8 cellular contexts compared by ENCODE assay signal in the genomic region with DNA sequence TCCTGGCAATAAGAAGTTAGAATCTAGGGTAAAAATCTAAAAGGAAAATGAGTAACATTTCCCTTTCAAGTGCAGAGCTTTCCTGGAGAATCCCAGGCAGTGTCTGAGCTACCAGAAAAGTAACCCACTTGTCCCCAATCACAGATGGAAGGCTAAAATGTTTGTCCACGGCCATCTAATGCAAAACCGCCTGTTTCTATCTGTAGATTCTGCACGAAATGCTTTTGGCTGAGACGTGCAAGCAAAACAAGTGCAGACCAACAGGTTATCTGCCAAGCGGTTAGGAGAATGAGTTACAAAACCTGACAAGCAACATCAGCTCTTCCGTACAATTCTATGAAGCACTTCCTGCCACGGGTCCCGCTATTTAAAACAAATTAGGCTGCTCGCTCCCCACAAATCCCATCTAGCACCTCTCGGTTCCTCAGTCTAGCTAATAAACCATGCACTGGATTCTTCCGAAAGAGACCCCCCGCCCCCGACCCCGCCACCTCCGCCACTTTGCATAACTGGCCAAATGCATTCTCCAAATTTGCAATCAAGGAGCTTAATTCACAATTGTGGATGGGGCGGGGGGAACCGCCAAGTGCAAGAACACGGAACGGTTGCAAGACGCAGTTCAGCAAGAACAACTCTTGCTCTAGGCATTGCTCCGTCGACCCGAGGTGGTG. TPM values are rescaled to one million over a fixed set of nuclear protein-coding genes. Genes with fewer than 3 reads are reported as not detected.
DNase-seq lines count a peak whose midpoint lies in the region; ATAC-seq and TF ChIP-seq lines count a peak whose summit lies in the region.

No MANE protein-coding gene starts in this region.

- intact Hi-C loops in PC-3 (cut with micrococcal nuclease): loop anchor here (1.0 to 10.0 kb wide), 3 partner anchors 21 to 175 kb away; no protein-coding TSS in a partner anchor
- intact Hi-C loops in MCF 10A (cut with micrococcal nuclease): loop anchor here (5.0 kb wide), 1 partner anchor 175 kb away; no protein-coding TSS in a partner anchor

- H3K9ac ChIP-seq in PC-3 (ENCODE audit: low read length) (peak overlapping the region; percentile 83), liver (ENCODE audit: low read depth in 1 of 2, low read length in 2 of 2) (peak overlapping the region; percentile 43 to 52)

- DNase-seq in stimulated activated CD4-positive, alpha-beta T cell treated with anti-CD3 and anti-CD28 coated beads, Interleukin-4, amount 100 ng/mL, for 24 hours: peak; percentile 21
- DNase-seq in stimulated activated CD4-positive, alpha-beta T cell treated with anti-CD3 and anti-CD28 coated beads, Interleukin-1b, Interleukin-23, amount 100 ng/mL, for 48 hours: no peak
- DNase-seq in PC-3: peak; percentile 64
- peak; percentile 37 for DNase-seq in MCF 10A (ENCODE audit: unreplicated experiment)
- DNase-seq in HuH-7 (ENCODE audit: low spot score): no peak

- POLR2A ChIA-PET in PC-3 (lab: Charles Lee; ENCODE audit: unreplicated experiment): interaction anchor here (0.6 kb wide), 2 partner anchors 12 to 25 kb away, joined by 3 read pairs; no protein-coding TSS in a partner anchor
- POLR2A ChIA-PET in MCF 10A (lab: Yijun Ruan, JAX): interaction anchor here (0.5 to 5.3 kb wide), 19 partner anchors 8 to 1596 kb away, joined by 3 to 61 read pairs (median 5); no protein-coding TSS in a partner anchor

- no peaks in the 10 kb centered on the region for H3K27me3 ChIP-seq in PC-3 (ENCODE audit: low read length)
- H3K27me3 ChIP-seq in liver (ENCODE audit: control insufficient read depth in 4 of 4, insufficient read depth in 4 of 4, low read length in 3 of 4): no peaks in the 10 kb centered on the region

- CTCF ChIA-PET in PC-3 (lab: Charles Lee) (interaction anchor here (0.6 to 1.2 kb wide), 5 partner anchors 20 to 196 kb away, joined by 3 to 8 read pairs (median 3); no protein-coding TSS in a partner anchor), MCF 10A (lab: Yijun Ruan, JAX) (interaction anchor here (0.6 to 1.9 kb wide), 8 partner anchors 19 to 230 kb away, joined by 3 to 7 read pairs (median 4); no protein-coding TSS in a partner anchor)

- H4K20me1 ChIP-seq in PC-3 (ENCODE audit: low read length): peaks cover 11% of the 10 kb centered on the region; the same call in 1 of the 2 replicates

- H3K4me3 Mint-ChIP-seq in MCF 10A (ENCODE audit: unreplicated experiment): peak overlapping the region; percentile 92

- peak overlapping the region; percentile 23 for H3K27ac Mint-ChIP-seq in MCF 10A (ENCODE audit: low read depth, unreplicated experiment)

- H3K36me3 ChIP-seq in PC-3 (ENCODE audit: low read depth, low read length) (no peaks in the 10 kb centered on the region; the same call in 1 of the 2 replicates), liver (ENCODE audit: control insufficient read depth in 4 of 4, insufficient read depth in 3 of 4, low read depth in 1 of 4, low read length in 3 of 4) (no peaks in the 10 kb centered on the region)

- H3K9me2 ChIP-seq in PC-3 (replicated peaks; ENCODE audit: low read length): no peaks in the 10 kb centered on the region

- H3K27me3 Mint-ChIP-seq in MCF 10A (ENCODE audit: insufficient read depth, unreplicated experiment): no peaks in the 10 kb centered on the region

- no peaks in the 10 kb centered on the region for H3F3A ChIP-seq in PC-3 (ENCODE audit: low read length, unreplicated experiment)

- H3K4me1 Mint-ChIP-seq in MCF 10A (ENCODE audit: insufficient read depth, unreplicated experiment): peaks cover 31% of the 10 kb centered on the region

- H3K9me3 ChIP-seq in PC-3 (ENCODE audit: low read length): no peaks in the 10 kb centered on the region
- no peaks in the 10 kb centered on the region for H3K9me3 ChIP-seq in liver (ENCODE audit: control insufficient read depth in 4 of 4, low read length in 3 of 4)

- peaks cover 15% of the 10 kb centered on the region for H3K36me3 Mint-ChIP-seq in MCF 10A (ENCODE audit: insufficient read depth, unreplicated experiment)

- no peaks in the 10 kb centered on the region for H3K9me3 Mint-ChIP-seq in MCF 10A (ENCODE audit: unreplicated experiment)

- ATAC-seq in HG03039 (IDR thresholded peaks at IDR 0.05; ENCODE audit: unreplicated experiment) (peak; percentile 1), PC-3 (peak; percentile 19)

- under 1% methylated on average over 23 of the region's 23 CpGs for WGBS in liver

- TF ChIP-seq RAD21 in liver (IDR thresholded peaks at IDR 0.05): peak; percentile 15 to 35

- BruUV-seq in PC-3 (replicated peaks; lab: Mats Ljungman, UMichigan) (no TSS peak), MCF 10A (replicated peaks; lab: Mats Ljungman, UMichigan) (TSS peak; percentile 31)

- H2AFZ ChIP-seq in PC-3 (ENCODE audit: low read length): peak overlapping the region; percentile 97

- H3K79me2 ChIP-seq in PC-3 (ENCODE audit: low read length): peaks cover 71% of the 10 kb centered on the region

- peaks cover 12% of the 10 kb centered on the region for H3K4me1 ChIP-seq in PC-3 (ENCODE audit: insufficient read depth, low read length)
- peaks cover 3 to 34% (median 24%) of the 10 kb centered on the region in 4 donors for H3K4me1 ChIP-seq in liver (ENCODE audit: control insufficient read depth in 4 of 4, insufficient read depth in 4 of 4, low read length in 3 of 4)

- peak overlapping the region; percentile 82 for H3K4me2 ChIP-seq in PC-3 (ENCODE audit: low read length)

- H3K4me3 ChIP-seq in PC-3 (ENCODE audit: low read length): peak overlapping the region; percentile 96
- H3K4me3 ChIP-seq in liver (ENCODE audit: low read depth in 1 of 3, low read length in 3 of 3): peak overlapping the region; percentile 48 to 99 (median 93)

- H3K27ac ChIP-seq in PC-3 (ENCODE audit: low read length) (peak overlapping the region; percentile 61; the same call in 1 of the 2 replicates), liver (ENCODE audit: low read depth in 1 of 2, low read length in 2 of 2) (peak overlapping the region; percentile 88 to 99), temporal lobe (ENCODE audit: low read depth, low read length) (peak overlapping the region; percentile 84)

- TF ChIP-seq CTCF in PC-3 (conservative IDR thresholded peaks at IDR 0.05; ENCODE audit: low read depth, low read length) (no peak), MCF 10A (IDR thresholded peaks at IDR 0.05; ENCODE audit: unreplicated experiment) (no peak), liver (IDR thresholded peaks at IDR 0.05; ENCODE audit: low read depth, low read length, missing input control) (no peak)

TF ChIP-seq in liver, 16 proteins besides CTCF, POLR2A, EP300 and RAD21:
- TF ChIP-seq FOXA1 (IDR thresholded peaks at IDR 0.05) (no peak), MAX (IDR thresholded peaks at IDR 0.05) (no peak), EGR1 (IDR thresholded peaks at IDR 0.05; ENCODE audit: low read depth in 2 of 2) (no peak), GABPA (IDR thresholded peaks at IDR 0.05 in 1 of 2, conservative IDR thresholded peaks at IDR 0.05 in 1 of 2) (no peak), HNF4G (IDR thresholded peaks at IDR 0.05) (no peak), SP1 (IDR thresholded peaks at IDR 0.05) (no peak), RXRA (IDR thresholded peaks at IDR 0.05) (no peak), TAF1 (conservative IDR thresholded peaks at IDR 0.05) (no peak), ATF3 (IDR thresholded peaks at IDR 0.05) (no peak), JUND (IDR thresholded peaks at IDR 0.05) (no peak)
- TF ChIP-seq, protein P1, sequence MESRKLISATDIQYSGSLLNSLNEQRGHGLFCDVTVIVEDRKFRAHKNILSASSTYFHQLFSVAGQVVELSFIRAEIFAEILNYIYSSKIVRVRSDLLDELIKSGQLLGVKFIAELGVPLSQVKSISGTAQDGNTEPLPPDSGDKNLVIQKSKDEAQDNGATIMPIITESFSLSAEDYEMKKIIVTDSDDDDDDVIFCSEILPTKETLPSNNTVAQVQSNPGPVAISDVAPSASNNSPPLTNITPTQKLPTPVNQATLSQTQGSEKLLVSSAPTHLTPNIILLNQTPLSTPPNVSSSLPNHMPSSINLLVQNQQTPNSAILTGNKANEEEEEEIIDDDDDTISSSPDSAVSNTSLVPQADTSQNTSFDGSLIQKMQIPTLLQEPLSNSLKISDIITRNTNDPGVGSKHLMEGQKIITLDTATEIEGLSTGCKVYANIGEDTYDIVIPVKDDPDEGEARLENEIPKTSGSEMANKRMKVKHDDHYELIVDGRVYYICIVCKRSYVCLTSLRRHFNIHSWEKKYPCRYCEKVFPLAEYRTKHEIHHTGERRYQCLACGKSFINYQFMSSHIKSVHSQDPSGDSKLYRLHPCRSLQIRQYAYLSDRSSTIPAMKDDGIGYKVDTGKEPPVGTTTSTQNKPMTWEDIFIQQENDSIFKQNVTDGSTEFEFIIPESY (IDR thresholded peaks at IDR 0.05): no peak

RNA-seq across cellular contexts. Expression of gene ELOVL5, which starts 1.4 kb away (rescaled TPM):
- 57.2 and 62.7 TPM in 2 replicates for total RNA-seq in PC-3 (2014; rRNA removed)
- 56.6 and 58.3 TPM in 2 replicates for total RNA-seq in MCF 10A (2022)
- total RNA-seq in liver: 10 to 100 TPM; 61.2 to 77.8 TPM
- 10 to 100 TPM; 22.1 to 54.4 TPM for polyA plus RNA-seq in liver
- total RNA-seq in temporal lobe: 48.2 TPM

Comparison
In these comparisons a context has a peak if more than half of its experiments do, and no peak if none do; other contexts are left out.
1. DNase-seq: peak in stimulated activated CD4-positive, alpha-beta T cell treated with anti-CD3 and anti-CD28 coated beads, Interleukin-4, amount 100 ng/mL, for 24 hours (single experiment), PC-3 (single experiment) and MCF 10A (single experiment); none in stimulated activated CD4-positive, alpha-beta T cell treated with anti-CD3 and anti-CD28 coated beads, Interleukin-1b, Interleukin-23, amount 100 ng/mL, for 48 hours (single experiment) and HuH-7 (single experiment).
2. Peak in every context shown above with its lines, with median percentiles within 50 percentile points of each other: H3K27ac ChIP-seq.